ENCODE assay signal across 1 cellular context in genomic region chr15:55740981-55741591, GRCh38.
TF ChIP-seq lines count a peak whose summit lies in the region.

No MANE protein-coding gene starts in this region.

TF ChIP-seq in H1, 55 proteins besides CTCF, POLR2A, EP300 and RAD21:
- no peak for TF ChIP-seq CEBPB (IDR thresholded peaks at IDR 0.05; ENCODE audit: low read depth, low read length)
- TF ChIP-seq SP4 (IDR thresholded peaks at IDR 0.05; ENCODE audit: low read length) = no peak
- no peak for TF ChIP-seq SP1 (IDR thresholded peaks at IDR 0.05; ENCODE audit: low read depth, low read length)
- TF ChIP-seq SIRT6 (IDR thresholded peaks at IDR 0.05; ENCODE audit: low read length) = no peak
- no peak for TF ChIP-seq GTF2F1 (IDR thresholded peaks at IDR 0.05; ENCODE audit: borderline replicate concordance, low read depth, low read length)
- no peak for TF ChIP-seq FOSL1 (IDR thresholded peaks at IDR 0.05; ENCODE audit: insufficient read depth, low read depth, low read length)
- TF ChIP-seq SIN3A (conservative IDR thresholded peaks at IDR 0.05 in 1 of 2, IDR thresholded peaks at IDR 0.05 in 1 of 2; ENCODE audit: low read depth in 1 of 2, low read length in 2 of 2) = no peak
- no peak for TF ChIP-seq TBP (IDR thresholded peaks at IDR 0.05; ENCODE audit: low read depth, low read length)
- TF ChIP-seq, protein P1, sequence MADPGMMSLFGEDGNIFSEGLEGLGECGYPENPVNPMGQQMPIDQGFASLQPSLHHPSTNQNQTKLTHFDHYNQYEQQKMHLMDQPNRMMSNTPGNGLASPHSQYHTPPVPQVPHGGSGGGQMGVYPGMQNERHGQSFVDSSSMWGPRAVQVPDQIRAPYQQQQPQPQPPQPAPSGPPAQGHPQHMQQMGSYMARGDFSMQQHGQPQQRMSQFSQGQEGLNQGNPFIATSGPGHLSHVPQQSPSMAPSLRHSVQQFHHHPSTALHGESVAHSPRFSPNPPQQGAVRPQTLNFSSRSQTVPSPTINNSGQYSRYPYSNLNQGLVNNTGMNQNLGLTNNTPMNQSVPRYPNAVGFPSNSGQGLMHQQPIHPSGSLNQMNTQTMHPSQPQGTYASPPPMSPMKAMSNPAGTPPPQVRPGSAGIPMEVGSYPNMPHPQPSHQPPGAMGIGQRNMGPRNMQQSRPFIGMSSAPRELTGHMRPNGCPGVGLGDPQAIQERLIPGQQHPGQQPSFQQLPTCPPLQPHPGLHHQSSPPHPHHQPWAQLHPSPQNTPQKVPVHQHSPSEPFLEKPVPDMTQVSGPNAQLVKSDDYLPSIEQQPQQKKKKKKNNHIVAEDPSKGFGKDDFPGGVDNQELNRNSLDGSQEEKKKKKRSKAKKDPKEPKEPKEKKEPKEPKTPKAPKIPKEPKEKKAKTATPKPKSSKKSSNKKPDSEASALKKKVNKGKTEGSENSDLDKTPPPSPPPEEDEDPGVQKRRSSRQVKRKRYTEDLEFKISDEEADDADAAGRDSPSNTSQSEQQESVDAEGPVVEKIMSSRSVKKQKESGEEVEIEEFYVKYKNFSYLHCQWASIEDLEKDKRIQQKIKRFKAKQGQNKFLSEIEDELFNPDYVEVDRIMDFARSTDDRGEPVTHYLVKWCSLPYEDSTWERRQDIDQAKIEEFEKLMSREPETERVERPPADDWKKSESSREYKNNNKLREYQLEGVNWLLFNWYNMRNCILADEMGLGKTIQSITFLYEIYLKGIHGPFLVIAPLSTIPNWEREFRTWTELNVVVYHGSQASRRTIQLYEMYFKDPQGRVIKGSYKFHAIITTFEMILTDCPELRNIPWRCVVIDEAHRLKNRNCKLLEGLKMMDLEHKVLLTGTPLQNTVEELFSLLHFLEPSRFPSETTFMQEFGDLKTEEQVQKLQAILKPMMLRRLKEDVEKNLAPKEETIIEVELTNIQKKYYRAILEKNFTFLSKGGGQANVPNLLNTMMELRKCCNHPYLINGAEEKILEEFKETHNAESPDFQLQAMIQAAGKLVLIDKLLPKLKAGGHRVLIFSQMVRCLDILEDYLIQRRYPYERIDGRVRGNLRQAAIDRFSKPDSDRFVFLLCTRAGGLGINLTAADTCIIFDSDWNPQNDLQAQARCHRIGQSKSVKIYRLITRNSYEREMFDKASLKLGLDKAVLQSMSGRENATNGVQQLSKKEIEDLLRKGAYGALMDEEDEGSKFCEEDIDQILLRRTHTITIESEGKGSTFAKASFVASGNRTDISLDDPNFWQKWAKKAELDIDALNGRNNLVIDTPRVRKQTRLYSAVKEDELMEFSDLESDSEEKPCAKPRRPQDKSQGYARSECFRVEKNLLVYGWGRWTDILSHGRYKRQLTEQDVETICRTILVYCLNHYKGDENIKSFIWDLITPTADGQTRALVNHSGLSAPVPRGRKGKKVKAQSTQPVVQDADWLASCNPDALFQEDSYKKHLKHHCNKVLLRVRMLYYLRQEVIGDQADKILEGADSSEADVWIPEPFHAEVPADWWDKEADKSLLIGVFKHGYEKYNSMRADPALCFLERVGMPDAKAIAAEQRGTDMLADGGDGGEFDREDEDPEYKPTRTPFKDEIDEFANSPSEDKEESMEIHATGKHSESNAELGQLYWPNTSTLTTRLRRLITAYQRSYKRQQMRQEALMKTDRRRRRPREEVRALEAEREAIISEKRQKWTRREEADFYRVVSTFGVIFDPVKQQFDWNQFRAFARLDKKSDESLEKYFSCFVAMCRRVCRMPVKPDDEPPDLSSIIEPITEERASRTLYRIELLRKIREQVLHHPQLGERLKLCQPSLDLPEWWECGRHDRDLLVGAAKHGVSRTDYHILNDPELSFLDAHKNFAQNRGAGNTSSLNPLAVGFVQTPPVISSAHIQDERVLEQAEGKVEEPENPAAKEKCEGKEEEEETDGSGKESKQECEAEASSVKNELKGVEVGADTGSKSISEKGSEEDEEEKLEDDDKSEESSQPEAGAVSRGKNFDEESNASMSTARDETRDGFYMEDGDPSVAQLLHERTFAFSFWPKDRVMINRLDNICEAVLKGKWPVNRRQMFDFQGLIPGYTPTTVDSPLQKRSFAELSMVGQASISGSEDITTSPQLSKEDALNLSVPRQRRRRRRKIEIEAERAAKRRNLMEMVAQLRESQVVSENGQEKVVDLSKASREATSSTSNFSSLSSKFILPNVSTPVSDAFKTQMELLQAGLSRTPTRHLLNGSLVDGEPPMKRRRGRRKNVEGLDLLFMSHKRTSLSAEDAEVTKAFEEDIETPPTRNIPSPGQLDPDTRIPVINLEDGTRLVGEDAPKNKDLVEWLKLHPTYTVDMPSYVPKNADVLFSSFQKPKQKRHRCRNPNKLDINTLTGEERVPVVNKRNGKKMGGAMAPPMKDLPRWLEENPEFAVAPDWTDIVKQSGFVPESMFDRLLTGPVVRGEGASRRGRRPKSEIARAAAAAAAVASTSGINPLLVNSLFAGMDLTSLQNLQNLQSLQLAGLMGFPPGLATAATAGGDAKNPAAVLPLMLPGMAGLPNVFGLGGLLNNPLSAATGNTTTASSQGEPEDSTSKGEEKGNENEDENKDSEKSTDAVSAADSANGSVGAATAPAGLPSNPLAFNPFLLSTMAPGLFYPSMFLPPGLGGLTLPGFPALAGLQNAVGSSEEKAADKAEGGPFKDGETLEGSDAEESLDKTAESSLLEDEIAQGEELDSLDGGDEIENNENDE (IDR thresholded peaks at IDR 0.05; ENCODE audit: insufficient replicate concordance, low read length) = no peak
- no peak for TF ChIP-seq SRF (IDR thresholded peaks at IDR 0.05; ENCODE audit: low read depth, low read length)
- TF ChIP-seq RBBP5 (IDR thresholded peaks at IDR 0.05; ENCODE audit: borderline replicate concordance, low read depth, low read length) = no peak
- no peak for TF ChIP-seq JUND (IDR thresholded peaks at IDR 0.05; ENCODE audit: low read length)
- no peak for TF ChIP-seq BACH1 (IDR thresholded peaks at IDR 0.05; ENCODE audit: low read length)
- TF ChIP-seq ATF3 (IDR thresholded peaks at IDR 0.05; ENCODE audit: insufficient read depth, low read depth, low read length) = no peak
- TF ChIP-seq KDM4A (IDR thresholded peaks at IDR 0.05; ENCODE audit: low read depth, low read length, severe bottlenecking) = no peak
- no peak for TF ChIP-seq CBX8 (IDR thresholded peaks at IDR 0.05; ENCODE audit: borderline replicate concordance, low read depth, low read length)
- no peak for TF ChIP-seq EGR1 (IDR thresholded peaks at IDR 0.05; ENCODE audit: borderline replicate concordance, low read depth, low read length)
- no peak for TF ChIP-seq SIX5 (IDR thresholded peaks at IDR 0.05; ENCODE audit: low read depth, low read length)
- no peak for TF ChIP-seq KDM5A (IDR thresholded peaks at IDR 0.05; ENCODE audit: low read length)
- no peak for TF ChIP-seq TEAD4 (IDR thresholded peaks at IDR 0.05; ENCODE audit: low read depth, low read length)
